ENCODE assay signal across 8 cellular contexts in the genomic region with DNA sequence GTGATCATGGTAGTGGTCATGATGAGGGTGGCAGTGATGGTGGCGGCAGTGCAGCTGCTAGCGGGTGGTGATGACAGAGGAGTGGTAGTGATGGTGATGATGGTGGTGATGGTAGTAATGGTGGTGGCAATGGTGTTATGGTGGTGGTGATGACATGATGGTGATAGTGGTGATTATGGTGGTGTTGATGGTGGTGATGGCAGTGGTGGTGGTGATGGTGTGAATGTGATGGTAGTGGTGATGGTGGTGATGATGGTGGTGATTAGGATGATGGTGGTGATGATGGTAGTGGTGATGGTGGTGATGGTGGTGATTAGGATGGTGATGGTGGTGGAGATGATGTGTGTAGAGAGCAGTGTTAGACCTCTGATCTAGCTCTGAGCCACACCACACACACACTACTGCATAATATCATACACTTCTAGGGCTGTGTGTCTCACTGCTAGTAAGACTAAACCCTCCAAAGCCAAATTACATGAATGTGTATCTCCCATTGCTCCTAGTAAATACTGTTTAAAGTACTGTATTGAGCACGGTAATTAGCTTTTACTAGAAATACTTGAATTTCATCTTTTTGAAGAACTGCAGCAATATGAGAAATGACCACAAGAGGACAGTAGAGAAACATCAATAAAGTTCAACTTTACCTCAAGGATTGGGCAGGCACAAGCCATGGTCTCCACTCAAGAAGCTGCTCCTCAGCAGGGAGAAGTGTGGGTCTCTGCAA. TPM values are rescaled to one million over a fixed set of nuclear protein-coding genes. Genes with fewer than 3 reads are reported as not detected.
A peak's percentile ranks its signal among the peaks of the same experiment; 100 is the strongest.
DNase-seq lines count a peak whose midpoint lies in the region; ATAC-seq and TF ChIP-seq lines count a peak whose summit lies in the region.

No MANE protein-coding gene starts in this region.

- no peaks in the 10 kb centered on the region for H3K9me3 Mint-ChIP-seq in activated naive CD4-positive, alpha-beta T cell treated with anti-CD3 and anti-CD28 coated beads, Interleukin-2, amount 10 ng/mL, durations not matched to agents 7 days and 5 days
- no peaks in the 10 kb centered on the region for H3K9me3 Mint-ChIP-seq in activated naive CD4-positive, alpha-beta T cell treated with anti-CD3 and anti-CD28 coated beads for 36 hours
- H3K9me3 Mint-ChIP-seq in brain: peaks cover 0 to 2% (median 0%) of the 10 kb centered on the region in 5 experiments

- no peak overlapping the region for H3K27ac ChIP-seq in right lobe of liver

- no peaks in the 10 kb centered on the region for H3K4me1 ChIP-seq in right lobe of liver

- CTCF ChIA-PET in activated naive CD4-positive, alpha-beta T cell treated with anti-CD3 and anti-CD28 coated beads, Interleukin-2, amount 10 ng/mL, durations not matched to agents 7 days and 5 days (lab: Charles Lee): interaction anchor here (0.6 to 2.2 kb wide), 20 partner anchors 13 to 901 kb away, joined by 3 to 38 read pairs (median 3); no protein-coding TSS in a partner anchor
- CTCF ChIA-PET in activated naive CD4-positive, alpha-beta T cell treated with anti-CD3 and anti-CD28 coated beads for 36 hours (lab: Charles Lee): interaction anchor here (0.7 to 2.5 kb wide), 14 partner anchors 10 to 832 kb away, joined by 3 to 15 read pairs (median 4); partner anchors contain the start of gene TMED3

- ATAC-seq in right lobe of liver (peak; percentile 30 to 52 (median 41)), HG02588 (IDR thresholded peaks at IDR 0.05; ENCODE audit: unreplicated experiment) (no peak), HG02763 (IDR thresholded peaks at IDR 0.05; ENCODE audit: unreplicated experiment) (no peak)

- H3K4me1 Mint-ChIP-seq in activated naive CD4-positive, alpha-beta T cell treated with anti-CD3 and anti-CD28 coated beads, Interleukin-2, amount 10 ng/mL, durations not matched to agents 7 days and 5 days: no peaks in the 10 kb centered on the region
- no peaks in the 10 kb centered on the region for H3K4me1 Mint-ChIP-seq in activated naive CD4-positive, alpha-beta T cell treated with anti-CD3 and anti-CD28 coated beads for 36 hours (ENCODE audit: low read depth)
- no peaks in the 10 kb centered on the region for H3K4me1 Mint-ChIP-seq in brain

- no peaks in the 10 kb centered on the region for H3K27me3 ChIP-seq in right lobe of liver

- peak; percentile 31 for DNase-seq in activated naive CD4-positive, alpha-beta T cell treated with anti-CD3 and anti-CD28 coated beads, Interleukin-2, amount 10 ng/mL, durations not matched to agents 7 days and 5 days
- no peak for DNase-seq in activated naive CD4-positive, alpha-beta T cell treated with anti-CD3 and anti-CD28 coated beads for 36 hours
- DNase-seq in NCI-H1694 (lab: John Stamatoyannopoulos, UW) (peak; percentile 37), right lobe of liver (no peak), DMS153 (lab: John Stamatoyannopoulos, UW) (no peak)

- intact Hi-C loops in activated naive CD4-positive, alpha-beta T cell treated with anti-CD3 and anti-CD28 coated beads for 36 hours (cut with micrococcal nuclease): loop anchor here (1.0 to 10.0 kb wide), 3 partner anchors 257 to 655 kb away; no protein-coding TSS in a partner anchor
- intact Hi-C loops in right lobe of liver (cut with DNase I): no loop called here

- no peak for TF ChIP-seq POLR2A in right lobe of liver (IDR thresholded peaks at IDR 0.05)

- H3K36me3 ChIP-seq in right lobe of liver: no peaks in the 10 kb centered on the region

- H3K27me3 Mint-ChIP-seq in activated naive CD4-positive, alpha-beta T cell treated with anti-CD3 and anti-CD28 coated beads, Interleukin-2, amount 10 ng/mL, durations not matched to agents 7 days and 5 days: no peaks in the 10 kb centered on the region
- no peaks in the 10 kb centered on the region for H3K27me3 Mint-ChIP-seq in activated naive CD4-positive, alpha-beta T cell treated with anti-CD3 and anti-CD28 coated beads for 36 hours (ENCODE audit: low read depth)
- peaks cover 3% of the 10 kb centered on the region for H3K27me3 Mint-ChIP-seq in brain

- H3K4me3 Mint-ChIP-seq in activated naive CD4-positive, alpha-beta T cell treated with anti-CD3 and anti-CD28 coated beads, Interleukin-2, amount 10 ng/mL, durations not matched to agents 7 days and 5 days: no peak overlapping the region
- H3K4me3 Mint-ChIP-seq in activated naive CD4-positive, alpha-beta T cell treated with anti-CD3 and anti-CD28 coated beads for 36 hours: no peak overlapping the region
- H3K4me3 Mint-ChIP-seq in brain: no peak overlapping the region

- 75% methylated on average over 3 of the region's 3 CpGs for WGBS in right lobe of liver (ENCODE audit: insufficient coverage, low coverage, low lambda C conversion rate, missing lambda C conversion rate)

- no peaks in the 10 kb centered on the region for H3K9me3 ChIP-seq in right lobe of liver

- H3K4me3 ChIP-seq in right lobe of liver: no peak overlapping the region

- no peaks in the 10 kb centered on the region for H3K36me3 Mint-ChIP-seq in activated naive CD4-positive, alpha-beta T cell treated with anti-CD3 and anti-CD28 coated beads, Interleukin-2, amount 10 ng/mL, durations not matched to agents 7 days and 5 days
- no peaks in the 10 kb centered on the region for H3K36me3 Mint-ChIP-seq in activated naive CD4-positive, alpha-beta T cell treated with anti-CD3 and anti-CD28 coated beads for 36 hours (ENCODE audit: low read depth)
- no peaks in the 10 kb centered on the region for H3K36me3 Mint-ChIP-seq in brain

- H3K27ac Mint-ChIP-seq in activated naive CD4-positive, alpha-beta T cell treated with anti-CD3 and anti-CD28 coated beads, Interleukin-2, amount 10 ng/mL, durations not matched to agents 7 days and 5 days: no peak overlapping the region
- H3K27ac Mint-ChIP-seq in activated naive CD4-positive, alpha-beta T cell treated with anti-CD3 and anti-CD28 coated beads for 36 hours: no peak overlapping the region
- H3K27ac Mint-ChIP-seq in brain: peak overlapping the region in 2 of 5 experiments; percentile 2 to 23

- TF ChIP-seq CTCF in brain (conservative IDR thresholded peaks at IDR 0.05) (peak; percentile 77 to 82), right lobe of liver (IDR thresholded peaks at IDR 0.05) (peak; percentile 59 to 77 (median 76))

RNA-seq across cellular contexts. Expression of gene TMED3, which starts 28.8 kb away (rescaled TPM):
- 10 to 100 TPM; 37.6 to 37.9 TPM for total RNA-seq in activated naive CD4-positive, alpha-beta T cell treated with anti-CD3 and anti-CD28 coated beads for 36 hours
- polyA plus RNA-seq in brain (ENCODE audit: insufficient read depth, low read depth, low replicate concordance): 53.7 TPM
- 10 to 100 TPM in 2 of 6 experiments, 1 to 10 TPM in 4; 5.5 to 15.2 (median 8.1) TPM for total RNA-seq in right lobe of liver

RNA-seq across cellular contexts. Expression of gene ANKRD34C, which starts 57.2 kb away (rescaled TPM):
- total RNA-seq in activated naive CD4-positive, alpha-beta T cell treated with anti-CD3 and anti-CD28 coated beads for 36 hours: not detected
- polyA plus RNA-seq in brain (ENCODE audit: insufficient read depth, low read depth, low replicate concordance): 0.20 TPM
- not detected for total RNA-seq in right lobe of liver

Comparison
In these comparisons a context has a peak if more than half of its experiments do, and no peak if none do; other contexts are left out.
1. DNase-seq: peak in activated naive CD4-positive, alpha-beta T cell treated with anti-CD3 and anti-CD28 coated beads, Interleukin-2, amount 10 ng/mL, durations not matched to agents 7 days and 5 days (single experiment) and NCI-H1694 (single experiment); none in activated naive CD4-positive, alpha-beta T cell treated with anti-CD3 and anti-CD28 coated beads for 36 hours (single experiment), right lobe of liver (0 of 3) and DMS153 (single experiment).
2. ATAC-seq: peak in right lobe of liver (4 of 4); none in HG02588 (single experiment) and HG02763 (single experiment).